In genomic region chr9:112110773-112111106, GRCh38 we compare ENCODE assay signal across 25 cellular contexts.
DNase-seq lines count a peak whose midpoint lies in the region; ATAC-seq and TF ChIP-seq lines count a peak whose summit lies in the region.
"Had no signal": no experiment of that assay in that cellular context is flagged by ENCODE, and none has a peak within 500 bp of the region (broad histone marks: within the 10 kb centered on the region; RNA-seq: fewer than 3 reads in every experiment).

No MANE protein-coding gene starts in this region.

- TF ChIP-seq POLR2A in lower leg skin (IDR thresholded peaks at IDR 0.05) = no peak

- peaks cover 28% of the 10 kb centered on the region for H3K79me2 ChIP-seq in PC-9 (ENCODE audit: low read depth)
- no peaks in the 10 kb centered on the region for H3K79me2 ChIP-seq in hepatocyte

- TF ChIP-seq CTCF in natural killer cell (IDR thresholded peaks at IDR 0.05) (no peak), PC-9 (conservative IDR thresholded peaks at IDR 0.05) (no peak), hepatocyte (IDR thresholded peaks at IDR 0.05; ENCODE audit: poor library complexity) (no peak), lower leg skin (IDR thresholded peaks at IDR 0.05) (no peak)

- peaks cover 8% of the 10 kb centered on the region for H3K36me3 Mint-ChIP-seq in natural killer cell
- H3K36me3 Mint-ChIP-seq in natural killer cell treated with Interleukin-12 subunit alpha and Interleukin-12 subunit beta and Interleukin-15 and Interleukin-18, amount 100 ng/mL, for 72 hours = peaks cover 5% of the 10 kb centered on the region

- H3K27ac ChIP-seq in PC-9 = peak overlapping the region; percentile 95
- peak overlapping the region; percentile 55 for H3K27ac ChIP-seq in hepatocyte
- H3K27ac ChIP-seq: KMS-11, SJCRH30, upper lobe of left lung, WERI-Rb-1 had no signal

- H3K9me3 ChIP-seq in PC-9 (ENCODE audit: insufficient read depth, low read depth) (no peaks in the 10 kb centered on the region), hepatocyte (ENCODE audit: low read depth) (no peaks in the 10 kb centered on the region)
- H3K9me3 ChIP-seq: upper lobe of left lung had no signal

- peak overlapping the region; percentile 37 to 75 for H3K27ac Mint-ChIP-seq in natural killer cell
- peak overlapping the region in 1 of 2 donors; percentile 36 for H3K27ac Mint-ChIP-seq in natural killer cell treated with Interleukin-12 subunit alpha and Interleukin-12 subunit beta and Interleukin-15 and Interleukin-18, amount 100 ng/mL, for 72 hours
- H3K27ac Mint-ChIP-seq: activated naive CD8-positive, alpha-beta T cell treated with anti-CD3 and anti-CD28 coated beads for 36 hours had no signal

- WGBS in hepatocyte (ENCODE audit: low lambda C conversion rate, missing lambda C conversion rate) = 94% methylated on average over 2 of the region's 2 CpGs
- 77 to 86% methylated on average over 2 of the region's 2 CpGs for WGBS in lower leg skin, 2 donors

- H3K9me2 ChIP-seq in PC-9 (ENCODE audit: insufficient read depth) (no peaks in the 10 kb centered on the region), hepatocyte (replicated peaks; ENCODE audit: insufficient read depth) (no peaks in the 10 kb centered on the region)

- peak overlapping the region; percentile 0 for H3K4me2 ChIP-seq in PC-9
- no peak overlapping the region for H3K4me2 ChIP-seq in hepatocyte
- H3K4me2 ChIP-seq: KMS-11 had no signal

- H3K27me3 ChIP-seq in PC-9 (ENCODE audit: insufficient read depth, low read depth) (no peaks in the 10 kb centered on the region), hepatocyte (no peaks in the 10 kb centered on the region)
- H3K27me3 ChIP-seq: SJCRH30, upper lobe of left lung had no signal

- peaks cover 56% of the 10 kb centered on the region for H3F3A ChIP-seq in PC-9 (ENCODE audit: insufficient read depth, low read depth)

- peaks cover 62% of the 10 kb centered on the region for H3K4me1 ChIP-seq in PC-9 (replicated peaks; ENCODE audit: insufficient read depth)
- H3K4me1 ChIP-seq in hepatocyte (ENCODE audit: insufficient read depth) = peaks cover 5% of the 10 kb centered on the region
- H3K4me1 ChIP-seq: upper lobe of left lung had no signal

- intact Hi-C loops in natural killer cell (cut with micrococcal nuclease) = no loop called here
- intact Hi-C loops in PC-9 (cut with micrococcal nuclease; ENCODE audit: unreplicated experiment) = loop anchor here (5.0 to 10.0 kb wide), 5 partner anchors 104 to 794 kb away; partner anchors contain the start of gene KIAA1958
- intact Hi-C loops in lower leg skin (cut with DNase I; ENCODE audit: low total_unique reads) = no loop called here
- intact Hi-C loops in left colon (cut with DNase I, micrococcal nuclease) = no loop called here

- no peaks in the 10 kb centered on the region for H3K27me3 Mint-ChIP-seq in natural killer cell (ENCODE audit: low read depth in 2 of 2)
- no peaks in the 10 kb centered on the region for H3K27me3 Mint-ChIP-seq in natural killer cell treated with Interleukin-12 subunit alpha and Interleukin-12 subunit beta and Interleukin-15 and Interleukin-18, amount 100 ng/mL, for 72 hours
- H3K27me3 Mint-ChIP-seq: activated naive CD8-positive, alpha-beta T cell treated with anti-CD3 and anti-CD28 coated beads for 36 hours; naive thymus-derived CD4-positive, alpha-beta T cell had no signal

- no peak for DNase-seq in natural killer cell
- no peak for DNase-seq in natural killer cell treated with Interleukin-12 subunit alpha and Interleukin-12 subunit beta and Interleukin-15 and Interleukin-18, amount 100 ng/mL, for 72 hours (ENCODE audit: low spot score)
- no peak for DNase-seq in PC-9
- DNase-seq in hepatocyte (ENCODE audit: low spot score) = no peak
- DNase-seq in lower leg skin (ENCODE audit: low spot score in 2 of 2) = no peak
- DNase-seq in OCI-M1 (lab: John Stamatoyannopoulos, UW) = no peak
- DNase-seq in left colon = no peak
- DNase-seq in SW480 (ENCODE audit: low spot score) = no peak
- DNase-seq: activated CD4-positive, alpha-beta T cell treated with anti-CD3 and anti-CD28 coated beads for 48 hours; activated effector memory CD4-positive, alpha-beta T cell treated with anti-CD3 and anti-CD28 coated beads, Interleukin-2, amount 50 U/mL, for 16 hours; activated naive CD8-positive, alpha-beta T cell treated with anti-CD3 and anti-CD28 coated beads for 36 hours; activated T-cell treated with anti-CD3 and anti-CD28 coated beads, Interleukin-2, amount 50 U/mL, for 1 hour; DMS53; midbrain; naive thymus-derived CD4-positive, alpha-beta T cell; NCI-H1436 treated with DMSO at 0.1 percent for 48 hours; NCI-H2081 treated with DMSO at 0.1 percent for 48 hours; NCI-H345; stimulated activated CD4-positive, alpha-beta T cell treated with anti-CD3 and anti-CD28 coated beads, Interleukin-4, amount 100 ng/mL, for 24 hours; SW 1271; T1000 had no signal

- H3K4me1 Mint-ChIP-seq in natural killer cell = peaks cover 11 to 20% of the 10 kb centered on the region in 2 donors
- H3K4me1 Mint-ChIP-seq in natural killer cell treated with Interleukin-12 subunit alpha and Interleukin-12 subunit beta and Interleukin-15 and Interleukin-18, amount 100 ng/mL, for 72 hours (ENCODE audit: low read depth in 2 of 2) = peaks cover 11 to 13% of the 10 kb centered on the region in 2 donors
- H3K4me1 Mint-ChIP-seq: activated naive CD8-positive, alpha-beta T cell treated with anti-CD3 and anti-CD28 coated beads for 36 hours had no signal

- H4K20me1 ChIP-seq in PC-9 (ENCODE audit: insufficient read depth) (no peaks in the 10 kb centered on the region), hepatocyte (ENCODE audit: insufficient read depth, poor library complexity, severe bottlenecking) (no peaks in the 10 kb centered on the region)

- H3K4me3 ChIP-seq in PC-9 = no peak overlapping the region
- H3K4me3 ChIP-seq in hepatocyte = no peak overlapping the region
- H3K4me3 ChIP-seq in lower leg skin (ENCODE audit: low read depth, poor library complexity, severe bottlenecking) = no peak overlapping the region
- H3K4me3 ChIP-seq: SJCRH30, upper lobe of left lung had no signal

- H3K9me3 Mint-ChIP-seq in natural killer cell = no peaks in the 10 kb centered on the region
- H3K9me3 Mint-ChIP-seq in natural killer cell treated with Interleukin-12 subunit alpha and Interleukin-12 subunit beta and Interleukin-15 and Interleukin-18, amount 100 ng/mL, for 72 hours = no peaks in the 10 kb centered on the region
- H3K9me3 Mint-ChIP-seq: activated naive CD8-positive, alpha-beta T cell treated with anti-CD3 and anti-CD28 coated beads for 36 hours; naive thymus-derived CD4-positive, alpha-beta T cell had no signal

- H3K36me3 ChIP-seq in PC-9 (ENCODE audit: low read depth) = peaks cover 12% of the 10 kb centered on the region
- H3K36me3 ChIP-seq in hepatocyte (replicated peaks; ENCODE audit: insufficient read depth, low read depth) = no peaks in the 10 kb centered on the region

- no peak overlapping the region for H3K4me3 Mint-ChIP-seq in natural killer cell
- no peak overlapping the region for H3K4me3 Mint-ChIP-seq in natural killer cell treated with Interleukin-12 subunit alpha and Interleukin-12 subunit beta and Interleukin-15 and Interleukin-18, amount 100 ng/mL, for 72 hours
- H3K4me3 Mint-ChIP-seq: activated naive CD8-positive, alpha-beta T cell treated with anti-CD3 and anti-CD28 coated beads for 36 hours; naive thymus-derived CD4-positive, alpha-beta T cell had no signal

- no peak overlapping the region for H2AFZ ChIP-seq in PC-9
- H2AFZ ChIP-seq in hepatocyte = no peak overlapping the region

- CTCF ChIA-PET in PC-9 (lab: Charles Lee) = no interaction called here

- ATAC-seq in natural killer cell = no peak
- no peak for ATAC-seq in natural killer cell treated with Interleukin-12 subunit alpha and Interleukin-12 subunit beta and Interleukin-15 and Interleukin-18, amount 100 ng/mL, for 72 hours
- ATAC-seq in left colon = no peak
- ATAC-seq: naive thymus-derived CD4-positive, alpha-beta T cell had no signal

- BruUV-seq in PC-9 (replicated peaks; lab: Mats Ljungman, UMichigan) = no TSS peak

- POLR2A ChIA-PET in PC-9 (lab: Charles Lee; ENCODE audit: unreplicated experiment) = interaction anchor here (0.6 kb wide), 1 partner anchor 213 kb away, joined by 3 read pairs; no protein-coding TSS in a partner anchor
